ENCODE assay signal across 23 cellular contexts in genomic region chr6:156430361-156430760, GRCh38.
"Had no signal": no experiment of that assay in that cellular context is flagged by ENCODE, and none has a peak within 500 bp of the region (broad histone marks: within the 10 kb centered on the region; RNA-seq: fewer than 3 reads in every experiment).

No MANE protein-coding gene starts in this region.

- DNase-seq: colonic mucosa; cortex of kidney; dermis blood vessel endothelial cell; dorsolateral prefrontal cortex; effector CD4-positive, alpha-beta T cell; effector CD8-positive, alpha-beta T cell; effector memory CD4-positive, alpha-beta T cell; effector memory CD8-positive, alpha-beta T cell; endodermal cell; erythroblast; esophagus squamous epithelium; foreskin fibroblast; foreskin keratinocyte; foreskin melanocyte; gastrocnemius medialis; glutamatergic neuron; head of caudate nucleus; heart left ventricle; heart right ventricle had no signal

- H3K9me3 ChIP-seq: colonic mucosa, esophagus squamous epithelium, gastrocnemius medialis had no signal

- H3K27ac ChIP-seq: colonic mucosa, coronary artery, dorsolateral prefrontal cortex, epithelial cell of prostate, esophagus squamous epithelium, foreskin keratinocyte, gastrocnemius medialis, gastroesophageal sphincter, heart left ventricle, heart right ventricle had no signal

- H3K27me3 ChIP-seq: colonic mucosa, dorsolateral prefrontal cortex, esophagus squamous epithelium, foreskin keratinocyte, gastrocnemius medialis, gastroesophageal sphincter, heart left ventricle, heart right ventricle had no signal

- H3K4me3 ChIP-seq: colonic mucosa, coronary artery, dorsolateral prefrontal cortex, esophagus squamous epithelium, gastrocnemius medialis, gastroesophageal sphincter, heart left ventricle, heart right ventricle had no signal

- H3K36me3 ChIP-seq: colonic mucosa, esophagus squamous epithelium, gastrocnemius medialis, gastroesophageal sphincter, heart left ventricle, heart right ventricle had no signal

- H3K4me1 ChIP-seq: gastrocnemius medialis, gastroesophageal sphincter had no signal

- ATAC-seq: effector memory CD8-positive, alpha-beta T cell; esophagus mucosa; foreskin keratinocyte; gastrocnemius medialis; gastroesophageal sphincter; heart left ventricle; heart right ventricle had no signal
